Comparison of ENCODE assay signal across 1 cellular context in genomic region chr1:94026869-94027388, GRCh38.
TF ChIP-seq lines count a peak whose summit lies in the region.

No MANE protein-coding gene starts in this region.

TF ChIP-seq in HepG2, 621 proteins besides CTCF, POLR2A, EP300 and RAD21 (continued from another document):
- TF ChIP-seq JUNB (CRISPR knock-in tag; IDR thresholded peaks at IDR 0.05; ENCODE audit: borderline replicate concordance) (no peak), SRSF9 (IDR thresholded peaks at IDR 0.05; ENCODE audit: borderline replicate concordance, insufficient read depth, low read depth, low read length, poor library complexity, severe bottlenecking) (no peak), ELF3 (CRISPR knock-in tag; IDR thresholded peaks at IDR 0.05) (no peak), JUN (CRISPR knock-in tag; IDR thresholded peaks at IDR 0.05) (no peak)
